ENCODE assay signal across 12 cellular contexts in genomic region chr1:163874070-163874469, GRCh38.
DNase-seq lines count a peak whose midpoint lies in the region; TF ChIP-seq lines count a peak whose summit lies in the region.
"Had no signal": no experiment of that assay in that cellular context is flagged by ENCODE, and none has a peak within 500 bp of the region (broad histone marks: within the 10 kb centered on the region; RNA-seq: fewer than 3 reads in every experiment).

No MANE protein-coding gene starts in this region.

- H3K27ac ChIP-seq in endodermal cell (ENCODE audit: low read depth, low read length) (no peak overlapping the region), osteoblast (ENCODE audit: low read depth, low read length) (no peak overlapping the region)
- H3K27ac ChIP-seq: thyroid gland had no signal

- no peaks in the 10 kb centered on the region for H4K20me1 ChIP-seq in osteoblast (ENCODE audit: insufficient read depth, low read length)

- no peaks in the 10 kb centered on the region for H3K27me3 Mint-ChIP-seq in endodermal cell (ENCODE audit: insufficient read depth)
- H3K27me3 Mint-ChIP-seq: activated naive CD8-positive, alpha-beta T cell treated with anti-CD3 and anti-CD28 coated beads for 36 hours had no signal

- no peak overlapping the region for H3K27ac Mint-ChIP-seq in endodermal cell
- H3K27ac Mint-ChIP-seq: activated naive CD8-positive, alpha-beta T cell treated with anti-CD3 and anti-CD28 coated beads for 36 hours had no signal

- peak; percentile 13 for DNase-seq in DMS53 (lab: John Stamatoyannopoulos, UW)
- no peak for DNase-seq in DMS53 treated with DMSO at 0.1 percent for 48 hours (lab: John Stamatoyannopoulos, UW; ENCODE audit: unreplicated experiment)
- DNase-seq in NCI-H146 (lab: John Stamatoyannopoulos, UW): peak; percentile 47
- DNase-seq in endodermal cell: no peak
- peak; percentile 3 for DNase-seq in osteoblast (ENCODE audit: insufficient read length, low spot score, missing footprints)
- DNase-seq in stimulated activated CD4-positive, alpha-beta T cell treated with anti-CD3 and anti-CD28 coated beads, Interleukin-4, amount 100 ng/mL, for 4 hours: no peak
- DNase-seq in NCI-H1930 (lab: John Stamatoyannopoulos, UW): no peak
- DNase-seq in mesenteric fat pad (ENCODE audit: low spot score): no peak
- DNase-seq: activated naive CD8-positive, alpha-beta T cell treated with anti-CD3 and anti-CD28 coated beads for 36 hours; NCI-H2107; OCI-M1; thyroid gland had no signal

- H3K79me2 ChIP-seq in osteoblast (ENCODE audit: insufficient read depth, low read length): no peaks in the 10 kb centered on the region

- peaks cover 1% of the 10 kb centered on the region for H3K9me3 ChIP-seq in endodermal cell (ENCODE audit: control insufficient read depth, low read length)
- H3K9me3 ChIP-seq in osteoblast (ENCODE audit: low read depth, low read length): no peaks in the 10 kb centered on the region
- H3K9me3 ChIP-seq: thyroid gland had no signal

- H3K4me3 ChIP-seq in endodermal cell (ENCODE audit: low read length) (no peak overlapping the region), osteoblast (ENCODE audit: insufficient read depth, low read length) (no peak overlapping the region)
- H3K4me3 ChIP-seq: thyroid gland had no signal

- H3K36me3 ChIP-seq in endodermal cell (ENCODE audit: control insufficient read depth, insufficient read depth, low read length) (no peaks in the 10 kb centered on the region), osteoblast (ENCODE audit: insufficient read depth, low read length) (no peaks in the 10 kb centered on the region)
- H3K36me3 ChIP-seq: thyroid gland had no signal

- WGBS in endodermal cell (ENCODE audit: insufficient coverage in 1 of 2, insufficient read length in 1 of 2), 2 experiments: 80% methylated on average over 1 of the region's 1 CpG; no CpG with 5 or more reads in 1 of the 2 experiments

- no peak overlapping the region for H2AFZ ChIP-seq in osteoblast (ENCODE audit: low read length)

- peaks cover 24% of the 10 kb centered on the region for H3K4me1 Mint-ChIP-seq in endodermal cell
- H3K4me1 Mint-ChIP-seq: activated naive CD8-positive, alpha-beta T cell treated with anti-CD3 and anti-CD28 coated beads for 36 hours had no signal

- H3K4me1 ChIP-seq in endodermal cell (ENCODE audit: control insufficient read depth, insufficient read depth, low read length) (peaks cover 10% of the 10 kb centered on the region), osteoblast (ENCODE audit: insufficient read depth, low read length) (no peaks in the 10 kb centered on the region)
- H3K4me1 ChIP-seq: thyroid gland had no signal

- TF ChIP-seq CTCF in endodermal cell (conservative IDR thresholded peaks at IDR 0.05): peak; percentile 81
- peak; percentile 9 for TF ChIP-seq CTCF in osteoblast (IDR thresholded peaks at IDR 0.05; ENCODE audit: extremely low read depth, low read depth, low read length)

- no peaks in the 10 kb centered on the region for H3K36me3 Mint-ChIP-seq in endodermal cell (ENCODE audit: low read depth)
- H3K36me3 Mint-ChIP-seq: activated naive CD8-positive, alpha-beta T cell treated with anti-CD3 and anti-CD28 coated beads for 36 hours had no signal

- H3K9ac ChIP-seq in endodermal cell (ENCODE audit: extremely low read depth, low read length, poor library complexity, severe bottlenecking): no peak overlapping the region

- peaks cover 1% of the 10 kb centered on the region for H3K9me3 Mint-ChIP-seq in endodermal cell
- H3K9me3 Mint-ChIP-seq: activated naive CD8-positive, alpha-beta T cell treated with anti-CD3 and anti-CD28 coated beads for 36 hours had no signal

- H3K27me3 ChIP-seq in endodermal cell (ENCODE audit: control insufficient read depth, insufficient read depth, low read length, poor library complexity, severe bottlenecking): no peaks in the 10 kb centered on the region
- no peaks in the 10 kb centered on the region for H3K27me3 ChIP-seq in osteoblast (ENCODE audit: insufficient read depth, low read length)
- H3K27me3 ChIP-seq: thyroid gland had no signal

- H3K4me2 ChIP-seq in osteoblast (ENCODE audit: insufficient read depth, low read length): no peak overlapping the region

- no peak overlapping the region for H3K4me3 Mint-ChIP-seq in endodermal cell
- H3K4me3 Mint-ChIP-seq: activated naive CD8-positive, alpha-beta T cell treated with anti-CD3 and anti-CD28 coated beads for 36 hours had no signal

Comparison
In these comparisons a context has a peak if more than half of its experiments do, and no peak if none do; other contexts are left out.
1. DNase-seq: peak in DMS53 (single experiment), NCI-H146 (single experiment) and osteoblast (single experiment); none in DMS53 treated with DMSO at 0.1 percent for 48 hours (single experiment), endodermal cell (single experiment), stimulated activated CD4-positive, alpha-beta T cell treated with anti-CD3 and anti-CD28 coated beads, Interleukin-4, amount 100 ng/mL, for 4 hours (0 of 2), NCI-H1930 (0 of 2) and mesenteric fat pad (single experiment).